In genomic region chr4:77095101-77095826, GRCh38 we compare ENCODE assay signal across 8 cellular contexts. TPM values are rescaled to one million over a fixed set of nuclear protein-coding genes. Genes with fewer than 3 reads are reported as not detected.
A peak's percentile ranks its signal among the peaks of the same experiment; 100 is the strongest.
DNase-seq lines count a peak whose midpoint lies in the region; ATAC-seq and TF ChIP-seq lines count a peak whose summit lies in the region.

No MANE protein-coding gene starts in this region.

- H3K27me3 Mint-ChIP-seq in memory B cell, result no peaks in the 10 kb centered on the region

- H3K9me3 ChIP-seq in BE2C, result no peaks in the 10 kb centered on the region

- peaks cover 2% of the 10 kb centered on the region for H3K4me1 ChIP-seq in BE2C

- no peaks in the 10 kb centered on the region for H3K9me3 Mint-ChIP-seq in memory B cell

- H3K4me3 Mint-ChIP-seq in memory B cell, result no peak overlapping the region

- TF ChIP-seq CTCF in BE2C (IDR thresholded peaks at IDR 0.05; ENCODE audit: low read depth, low read length), result peak; percentile 96

- peak overlapping the region; percentile 1 for H3K27ac Mint-ChIP-seq in memory B cell

- no peaks in the 10 kb centered on the region for H3K27me3 ChIP-seq in BE2C

- peaks cover 15% of the 10 kb centered on the region for H3K4me1 Mint-ChIP-seq in memory B cell

- no peak overlapping the region for H3K4me3 ChIP-seq in BE2C (ENCODE audit: low read depth, low read length)

- H3K36me3 Mint-ChIP-seq in memory B cell, result no peaks in the 10 kb centered on the region

- ATAC-seq in GM19043 (IDR thresholded peaks at IDR 0.05; ENCODE audit: low read depth, unreplicated experiment) (peak; percentile 100), HG03196 (IDR thresholded peaks at IDR 0.05; ENCODE audit: unreplicated experiment) (peak; percentile 95), memory B cell (ENCODE audit: low read depth) (peak; percentile 99)

- H3K36me3 ChIP-seq in BE2C, result no peaks in the 10 kb centered on the region

- DNase-seq in BE2C (peak; percentile 77), NCI-H524 treated with DMSO at 0.1 percent for 48 hours (lab: John Stamatoyannopoulos, UW) (peak; percentile 9), ecto neural progenitor cell (ENCODE audit: low spot score) (peak; percentile 76), memory B cell (ENCODE audit: low spot score in 2 of 2) (peak; percentile 54 to 62)
- peak; percentile 66 for DNase-seq in activated CD4-positive, alpha-beta T cell treated with anti-CD3 and anti-CD28 coated beads, Interleukin-2, amount 50 U/mL, for 4 hours
- DNase-seq in stimulated activated CD8-positive, alpha-beta memory T cell treated with anti-CD3 and anti-CD28 coated beads, Interleukin-2, amount 100 ng/mL, for 1 hour (ENCODE audit: low read depth in 2 of 2), result peak; percentile 38 to 60

RNA-seq across cellular contexts. Expression of gene CCNI, which starts 19.5 kb away (rescaled TPM):
- polyA plus RNA-seq in BE2C (2012; ENCODE audit: insufficient read depth, insufficient read length, low read depth), result 98.0 TPM

Comparison
In these comparisons a context has a peak if more than half of its experiments do, and no peak if none do; other contexts are left out.
1. DNase-seq: peak in every context shown above with its lines; median percentile 77 in BE2C; 76 in ecto neural progenitor cell; 66 in activated CD4-positive, alpha-beta T cell treated with anti-CD3 and anti-CD28 coated beads, Interleukin-2, amount 50 U/mL, for 4 hours; 58 in memory B cell; 49 in stimulated activated CD8-positive, alpha-beta memory T cell treated with anti-CD3 and anti-CD28 coated beads, Interleukin-2, amount 100 ng/mL, for 1 hour; 9 in NCI-H524 treated with DMSO at 0.1 percent for 48 hours.